Comparison of ENCODE assay signal across 9 cellular contexts in genomic region chr14:90624228-90624627, GRCh38.
DNase-seq lines count a peak whose midpoint lies in the region; ATAC-seq and TF ChIP-seq lines count a peak whose summit lies in the region.
"Had no signal": no experiment of that assay in that cellular context is flagged by ENCODE, and none has a peak within 500 bp of the region (broad histone marks: within the 10 kb centered on the region; RNA-seq: fewer than 3 reads in every experiment).

No MANE protein-coding gene starts in this region.

- H2AK5ac ChIP-seq in neuronal stem cell (ENCODE audit: low read depth, low read length), result peak overlapping the region; percentile 89

- H3K27me3 Mint-ChIP-seq in activated CD4-positive, alpha-beta memory T cell treated with anti-CD3 and anti-CD28 coated beads for 36 hours, result no peaks in the 10 kb centered on the region
- H3K27me3 Mint-ChIP-seq: IgD-negative memory B cell had no signal

- H4K91ac ChIP-seq in neuronal stem cell (ENCODE audit: low read depth, low read length, poor library complexity), result peak overlapping the region; percentile 89

- TF ChIP-seq CTCF in RWPE2 (IDR thresholded peaks at IDR 0.05; ENCODE audit: poor library complexity, severe bottlenecking) (no peak), fibroblast of villous mesenchyme (IDR thresholded peaks at IDR 0.05; ENCODE audit: insufficient read depth, low read depth, low read length) (no peak), OCI-LY7 (conservative IDR thresholded peaks at IDR 0.05; ENCODE audit: low read length) (no peak)

- H3K36me3 ChIP-seq in RWPE2 (ENCODE audit: low read depth), result no peaks in the 10 kb centered on the region
- H3K36me3 ChIP-seq in neuronal stem cell (replicated peaks in 1 of 2; ENCODE audit: control insufficient read depth in 2 of 2, insufficient read depth in 2 of 2, low read length in 2 of 2), result peaks cover 1 to 4% of the 10 kb centered on the region in 2 donors
- no peaks in the 10 kb centered on the region for H3K36me3 ChIP-seq in OCI-LY7 (ENCODE audit: insufficient read depth, low read length)

- H3K79me1 ChIP-seq in neuronal stem cell (ENCODE audit: low read depth, low read length), result no peaks in the 10 kb centered on the region

- peak overlapping the region; percentile 94 for H3K18ac ChIP-seq in neuronal stem cell (ENCODE audit: low read length)

- POLR2A ChIA-PET in OCI-LY7 (lab: Charles Lee), result interaction anchor here (1.1 kb wide), 1 partner anchor 9 kb away, joined by 3 read pairs; no protein-coding TSS in a partner anchor
- POLR2A ChIA-PET in activated CD4-positive, alpha-beta memory T cell treated with anti-CD3 and anti-CD28 coated beads for 36 hours (lab: Charles Lee), result no interaction called here

- H3K9me3 ChIP-seq in RWPE2 (ENCODE audit: severe bottlenecking) (no peaks in the 10 kb centered on the region), neuronal stem cell (replicated peaks in 1 of 2; ENCODE audit: control insufficient read depth in 2 of 2, insufficient read depth in 1 of 2, low read depth in 1 of 2, low read length in 2 of 2) (peaks cover 0 to 3% of the 10 kb centered on the region in 2 donors), OCI-LY7 (ENCODE audit: low read length) (no peaks in the 10 kb centered on the region)

- H3K9me3 Mint-ChIP-seq in activated CD4-positive, alpha-beta memory T cell treated with anti-CD3 and anti-CD28 coated beads for 36 hours, result no peaks in the 10 kb centered on the region

- H3K27ac ChIP-seq in RWPE2 (ENCODE audit: poor library complexity, severe bottlenecking) (peak overlapping the region; percentile 78), neuronal stem cell (replicated peaks; ENCODE audit: low read length) (peak overlapping the region; percentile 58), OCI-LY7 (ENCODE audit: low read depth, low read length, poor library complexity, severe bottlenecking) (no peak overlapping the region)

- no peaks in the 10 kb centered on the region for H3K27me3 ChIP-seq in RWPE2 (ENCODE audit: insufficient read depth, poor library complexity, severe bottlenecking)
- H3K27me3 ChIP-seq in neuronal stem cell (ENCODE audit: control insufficient read depth in 3 of 3, insufficient read depth in 3 of 3, low read depth in 1 of 3, low read length in 3 of 3), result no peaks in the 10 kb centered on the region

- peak overlapping the region; percentile 48 for H2BK12ac ChIP-seq in neuronal stem cell (ENCODE audit: low read length)

- ATAC-seq in RWPE2 (ENCODE audit: low read depth), result peak; percentile 92

- no peak overlapping the region for H3K4me3 Mint-ChIP-seq in activated CD4-positive, alpha-beta memory T cell treated with anti-CD3 and anti-CD28 coated beads for 36 hours
- H3K4me3 Mint-ChIP-seq: IgD-negative memory B cell had no signal

- peak overlapping the region; percentile 85 for H2BK120ac ChIP-seq in neuronal stem cell (ENCODE audit: low read depth, low read length)

- BruUV-seq in OCI-LY7 (replicated peaks; lab: Mats Ljungman, UMichigan), result no TSS peak

- H2BK5ac ChIP-seq in neuronal stem cell (ENCODE audit: low read length), result peak overlapping the region; percentile 76

- no peaks in the 10 kb centered on the region for H3K4me1 Mint-ChIP-seq in activated CD4-positive, alpha-beta memory T cell treated with anti-CD3 and anti-CD28 coated beads for 36 hours (ENCODE audit: low read depth)
- H3K4me1 Mint-ChIP-seq: IgD-negative memory B cell had no signal

- H3K79me2 ChIP-seq in OCI-LY7 (ENCODE audit: insufficient read depth, low read depth, low read length), result no peaks in the 10 kb centered on the region

- no peaks in the 10 kb centered on the region for H3K36me3 Mint-ChIP-seq in activated CD4-positive, alpha-beta memory T cell treated with anti-CD3 and anti-CD28 coated beads for 36 hours

- CTCF ChIA-PET in OCI-LY7 (lab: Charles Lee; ENCODE audit: unreplicated experiment), result no interaction called here
- CTCF ChIA-PET in activated CD4-positive, alpha-beta memory T cell treated with anti-CD3 and anti-CD28 coated beads for 36 hours (lab: Charles Lee), result no interaction called here

- no peak overlapping the region for H3K4ac ChIP-seq in neuronal stem cell (ENCODE audit: low read length)

- H3K9ac ChIP-seq in neuronal stem cell (ENCODE audit: low read depth, low read length, poor library complexity), result no peak overlapping the region

- no peak overlapping the region for H3K14ac ChIP-seq in neuronal stem cell (ENCODE audit: low read length)

- H3K23ac ChIP-seq in neuronal stem cell (ENCODE audit: low read depth, low read length, poor library complexity), result no peak overlapping the region

- no peaks in the 10 kb centered on the region for H3K9me2 ChIP-seq in OCI-LY7 (ENCODE audit: insufficient read depth, low read length)

- no peak overlapping the region for H2AFZ ChIP-seq in neuronal stem cell (ENCODE audit: low read length)
- no peak overlapping the region for H2AFZ ChIP-seq in OCI-LY7 (ENCODE audit: low read length)

- DNase-seq in EL (peak; percentile 83), RWPE2 (ENCODE audit: low spot score) (peak; percentile 87), fibroblast of villous mesenchyme (ENCODE audit: low read depth) (peak; percentile 41), neuronal stem cell (ENCODE audit: low spot score) (no peak), OCI-LY7 (ENCODE audit: low spot score) (no peak), GM19238 (ENCODE audit: insufficient read length, low spot score) (no peak), COLO668 (lab: John Stamatoyannopoulos, UW; ENCODE audit: unreplicated experiment) (no peak)
- no peak for DNase-seq in activated CD4-positive, alpha-beta memory T cell treated with anti-CD3 and anti-CD28 coated beads for 36 hours

- H4K8ac ChIP-seq in neuronal stem cell (ENCODE audit: low read depth, low read length), result peak overlapping the region; percentile 92

- no peak overlapping the region for H3K4me3 ChIP-seq in RWPE2 (ENCODE audit: severe bottlenecking)
- no peak overlapping the region for H3K4me3 ChIP-seq in fibroblast of villous mesenchyme (ENCODE audit: low read depth, low read length)
- no peak overlapping the region for H3K4me3 ChIP-seq in neuronal stem cell (ENCODE audit: low read length in 2 of 2)
- H3K4me3 ChIP-seq in OCI-LY7 (ENCODE audit: low read depth, low read length, poor library complexity, severe bottlenecking), result no peak overlapping the region

- H2BK15ac ChIP-seq in neuronal stem cell (ENCODE audit: low read length), result peak overlapping the region; percentile 95

- no peaks in the 10 kb centered on the region for H4K20me1 ChIP-seq in OCI-LY7 (ENCODE audit: insufficient read depth, low read length)

- H3K4me1 ChIP-seq in RWPE2 (ENCODE audit: insufficient read depth, poor library complexity, severe bottlenecking), result peaks cover 23% of the 10 kb centered on the region
- peaks cover 13 to 15% of the 10 kb centered on the region in 2 donors for H3K4me1 ChIP-seq in neuronal stem cell (ENCODE audit: control insufficient read depth in 2 of 2, insufficient read depth in 1 of 2, low read depth in 1 of 2, low read length in 2 of 2)
- H3K4me1 ChIP-seq in OCI-LY7 (ENCODE audit: insufficient read depth, low read length, poor library complexity, severe bottlenecking), result no peaks in the 10 kb centered on the region

- intact Hi-C loops in OCI-LY7 (cut with micrococcal nuclease; ENCODE audit: unreplicated experiment), result no loop called here
- intact Hi-C loops in activated CD4-positive, alpha-beta memory T cell treated with anti-CD3 and anti-CD28 coated beads for 36 hours (cut with micrococcal nuclease), result no loop called here

- no CpG with 5 or more reads among the region's 8 CpGs for WGBS in neuronal stem cell (ENCODE audit: extremely low coverage in 2 of 2, insufficient read length in 2 of 2, insufficient replicate concordance in 1 of 2), 2 donors

- H3K4me2 ChIP-seq in neuronal stem cell (ENCODE audit: insufficient read depth, low read length, poor library complexity, severe bottlenecking) (no peak overlapping the region), OCI-LY7 (ENCODE audit: low read length) (no peak overlapping the region)

- H3K27ac Mint-ChIP-seq in activated CD4-positive, alpha-beta memory T cell treated with anti-CD3 and anti-CD28 coated beads for 36 hours, result no peak overlapping the region

Comparison
In these comparisons a context has a peak if more than half of its experiments do, and no peak if none do; other contexts are left out.
1. DNase-seq: peak in EL (single experiment), RWPE2 (single experiment) and fibroblast of villous mesenchyme (single experiment); none in neuronal stem cell (single experiment), OCI-LY7 (single experiment), GM19238 (single experiment), COLO668 (single experiment) and activated CD4-positive, alpha-beta memory T cell treated with anti-CD3 and anti-CD28 coated beads for 36 hours (single experiment).